12 cellular contexts compared by ENCODE assay signal in genomic region chr4:25908491-25908901, GRCh38. TPM values are rescaled to one million over a fixed set of nuclear protein-coding genes. Genes with fewer than 3 reads are reported as not detected.
DNase-seq lines count a peak whose midpoint lies in the region; ATAC-seq and TF ChIP-seq lines count a peak whose summit lies in the region.
"Had no signal": no experiment of that assay in that cellular context is flagged by ENCODE, and none has a peak within 500 bp of the region (broad histone marks: within the 10 kb centered on the region; RNA-seq: fewer than 3 reads in every experiment).

No MANE protein-coding gene starts in this region.

- no peak for ATAC-seq in HG03139 (IDR thresholded peaks at IDR 0.05; ENCODE audit: unreplicated experiment)
- ATAC-seq: activated naive CD8-positive, alpha-beta T cell treated with anti-CD3 and anti-CD28 coated beads, Interleukin-2, amount 50 U/mL, for 24 hours; stimulated activated effector memory CD8-positive, alpha-beta T cell treated with anti-CD3 and anti-CD28 coated beads, Interleukin-12 subunit alpha, Interleukin-12 subunit beta, amount 100 ng/mL, for 72 hours had no signal

- no peak for TF ChIP-seq CTCF in GM20000 (IDR thresholded peaks at IDR 0.05; ENCODE audit: extremely low read depth, missing control alignments)

- peak; percentile 96 for DNase-seq in AG08395 (ENCODE audit: low spot score)
- DNase-seq in HT-29 (ENCODE audit: low spot score), result peak; percentile 32
- DNase-seq in amniotic epithelial cell (ENCODE audit: low read depth), result peak; percentile 94
- DNase-seq in inferior parietal cortex (ENCODE audit: extremely low spot score), result peak; percentile 59
- DNase-seq in activated CD8-positive, alpha-beta memory T cell treated with anti-CD3 and anti-CD28 coated beads for 24 hours, result no peak
- DNase-seq in NOMO-1 treated with DMSO at 0.1 percent for 48 hours (lab: John Stamatoyannopoulos, UW; ENCODE audit: unreplicated experiment), result no peak
- DNase-seq in GM20000 (ENCODE audit: low spot score), result no peak
- DNase-seq: activated naive CD8-positive, alpha-beta T cell treated with anti-CD3 and anti-CD28 coated beads, Interleukin-2, amount 50 U/mL, for 24 hours; DMS153; NCI-H345 had no signal

RNA-seq across cellular contexts. Expression of gene SMIM20, which starts 5.5 kb away (rescaled TPM):
- total RNA-seq in HT-29 (2014; rRNA removed; shearing (Covaris generic)), result 19.4 and 22.5 TPM in 2 replicates

RNA-seq across cellular contexts. Expression of gene SEL1L3, which starts 45.7 kb away (rescaled TPM):
- total RNA-seq in HT-29 (2014; rRNA removed; shearing (Covaris generic)), result 54.4 and 55.9 TPM in 2 replicates

Comparison
In these comparisons a context has a peak if more than half of its experiments do, and no peak if none do; other contexts are left out.
1. DNase-seq: peak in AG08395 (single experiment), HT-29 (single experiment), amniotic epithelial cell (single experiment) and inferior parietal cortex (single experiment); none in activated CD8-positive, alpha-beta memory T cell treated with anti-CD3 and anti-CD28 coated beads for 24 hours (single experiment), NOMO-1 treated with DMSO at 0.1 percent for 48 hours (single experiment) and GM20000 (single experiment).